8 cellular contexts compared by ENCODE assay signal in the genomic region with DNA sequence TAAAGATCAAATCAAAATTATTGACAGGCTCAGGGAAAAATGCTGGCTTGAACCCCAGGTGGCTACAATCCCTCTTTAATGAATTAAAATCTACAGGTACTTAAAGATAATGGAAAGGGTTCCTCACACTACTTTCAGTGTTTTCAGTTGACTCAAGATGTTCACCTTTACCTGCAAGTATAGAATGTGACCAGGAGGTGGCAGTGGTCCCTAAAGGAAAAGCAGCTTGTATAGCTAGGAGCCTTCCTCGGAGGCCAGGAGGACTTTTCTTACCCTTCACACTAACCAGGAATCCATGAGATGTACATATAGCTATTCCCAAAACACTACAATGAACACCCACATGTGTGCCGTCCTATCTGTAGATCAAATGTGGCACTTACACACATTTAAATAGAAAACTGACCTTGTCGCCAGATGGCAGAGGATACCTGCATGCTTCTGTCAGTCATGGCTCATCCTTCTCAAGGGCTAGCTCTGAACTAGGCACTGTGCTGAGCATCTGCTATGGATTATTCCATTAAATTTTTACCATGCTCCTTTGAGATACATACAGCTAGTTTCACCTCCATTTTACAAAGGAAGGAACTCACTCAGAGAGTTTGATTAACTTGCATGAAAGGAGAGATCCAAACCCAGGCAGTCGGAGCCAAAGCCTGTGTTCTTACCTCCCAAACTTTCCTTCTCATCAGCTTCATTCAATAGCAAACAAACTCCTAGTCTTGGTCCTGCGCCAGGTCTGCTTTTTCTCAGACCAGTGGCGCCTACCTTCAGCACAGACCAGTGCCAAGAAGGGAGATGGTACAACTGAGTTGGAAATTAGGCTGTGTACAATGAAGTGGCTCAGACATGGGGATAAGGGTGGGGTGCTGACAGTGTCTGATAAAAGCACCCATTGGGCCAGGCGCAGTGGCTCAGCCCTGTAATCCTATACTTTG. TPM values are rescaled to one million over a fixed set of nuclear protein-coding genes. Genes with fewer than 3 reads are reported as not detected.
DNase-seq lines count a peak whose midpoint lies in the region; ATAC-seq and TF ChIP-seq lines count a peak whose summit lies in the region.

No MANE protein-coding gene starts in this region.

- POLR2A ChIA-PET in AG04449 (lab: Yijun Ruan, JAX), result no interaction called here
- POLR2A ChIA-PET in activated B cell treated with CpG ODN at 0.5 μM for 24 hours (lab: Charles Lee), result no interaction called here

- no peaks in the 10 kb centered on the region for H3K36me3 ChIP-seq in lower lobe of right lung

- H3K4me1 ChIP-seq in lower lobe of right lung, result peaks cover 14% of the 10 kb centered on the region

- DNase-seq in AG04449 (ENCODE audit: low read depth, low spot score) (peak; percentile 12), NCI-H2227 (lab: John Stamatoyannopoulos, UW; ENCODE audit: unreplicated experiment) (peak; percentile 69), activated B cell treated with CpG ODN at 0.5 μM for 24 hours (no peak), dermis microvascular lymphatic vessel endothelial cell (ENCODE audit: low read depth in 2 of 2) (peak; percentile 50 to 70), lower lobe of right lung (no peak)
- peak; percentile 10 to 18 for DNase-seq in stimulated activated CD8-positive, alpha-beta memory T cell treated with anti-CD3 and anti-CD28 coated beads, Interleukin-15, amount 100 ng/mL, for 48 hours (ENCODE audit: low read depth in 2 of 2)

- H3K9me3 ChIP-seq in lower lobe of right lung, result no peaks in the 10 kb centered on the region

- H3K4me3 ChIP-seq in AG04449 (ENCODE audit: low read depth, low read length) (no peak overlapping the region), lower lobe of right lung (no peak overlapping the region)

- no peaks in the 10 kb centered on the region for H3K27me3 Mint-ChIP-seq in activated B cell treated with CpG ODN at 0.5 μM for 24 hours

- ATAC-seq in GM18499 (IDR thresholded peaks at IDR 0.05; ENCODE audit: insufficient read depth, unreplicated experiment), result peak; percentile 83
- peak; percentile 71 for ATAC-seq in HG03039 (IDR thresholded peaks at IDR 0.05; ENCODE audit: unreplicated experiment)
- peak; percentile 62 for ATAC-seq in activated B cell treated with CpG ODN at 0.5 μM for 24 hours (ENCODE audit: low read depth)
- peak; percentile 85 to 88 for ATAC-seq in lower lobe of right lung

- no peak overlapping the region for H3K4me3 Mint-ChIP-seq in activated B cell treated with CpG ODN at 0.5 μM for 24 hours

- no peaks in the 10 kb centered on the region for H3K27me3 ChIP-seq in lower lobe of right lung (ENCODE audit: low read depth)

- intact Hi-C loops in activated B cell treated with CpG ODN at 0.5 μM for 24 hours (cut with micrococcal nuclease) (loop anchor here (1.0 to 5.0 kb wide), 4 partner anchors 34 to 1119 kb away; no protein-coding TSS in a partner anchor), lower lobe of right lung (cut with DNase I) (loop anchor here (5.0 kb wide), 1 partner anchor 34 kb away; no protein-coding TSS in a partner anchor)

- peaks cover 8% of the 10 kb centered on the region for H3K9me3 Mint-ChIP-seq in activated B cell treated with CpG ODN at 0.5 μM for 24 hours

- H3K4me1 Mint-ChIP-seq in activated B cell treated with CpG ODN at 0.5 μM for 24 hours, result no peaks in the 10 kb centered on the region

- H3K36me3 Mint-ChIP-seq in activated B cell treated with CpG ODN at 0.5 μM for 24 hours (ENCODE audit: low read depth), result no peaks in the 10 kb centered on the region

- TF ChIP-seq CTCF in AG04449 (IDR thresholded peaks at IDR 0.05; ENCODE audit: insufficient read depth, low read length, missing control alignments), result peak; percentile 74
- no peak for TF ChIP-seq CTCF in activated B cell treated with CpG ODN at 0.5 μM for 24 hours (IDR thresholded peaks at IDR 0.05)
- TF ChIP-seq CTCF in lower lobe of right lung (IDR thresholded peaks at IDR 0.05), result peak; percentile 76

- CTCF ChIA-PET in AG04449 (lab: Yijun Ruan, JAX), result interaction anchor here (0.6 to 31.4 kb wide), 30 partner anchors 10 to 609 kb away, joined by 3 to 534 read pairs (median 4); a partner anchor contains a TSS
- CTCF ChIA-PET in activated B cell treated with CpG ODN at 0.5 μM for 24 hours (lab: Charles Lee), result interaction anchor here (0.6 to 3.7 kb wide), 11 partner anchors 9 to 440 kb away, joined by 3 to 35 read pairs (median 4); no protein-coding TSS in a partner anchor

- H3K27ac Mint-ChIP-seq in activated B cell treated with CpG ODN at 0.5 μM for 24 hours, result no peak overlapping the region

- H3K27ac ChIP-seq in lower lobe of right lung, result no peak overlapping the region

RNA-seq across cellular contexts. Expression of a gene that starts 24.5 kb away (rescaled TPM):
- total RNA-seq in activated B cell treated with CpG ODN at 0.5 μM for 24 hours, result not detected in 2 replicates
- total RNA-seq in dermis microvascular lymphatic vessel endothelial cell, result not detected in 2 replicates
- 26.1 TPM for total RNA-seq in lower lobe of right lung

Comparison
In these comparisons a context has a peak if more than half of its experiments do, and no peak if none do; other contexts are left out.
1. DNase-seq: peak in AG04449 (single experiment), NCI-H2227 (single experiment), dermis microvascular lymphatic vessel endothelial cell (2 of 2) and stimulated activated CD8-positive, alpha-beta memory T cell treated with anti-CD3 and anti-CD28 coated beads, Interleukin-15, amount 100 ng/mL, for 48 hours (2 of 2); none in activated B cell treated with CpG ODN at 0.5 μM for 24 hours (single experiment) and lower lobe of right lung (single experiment).
2. RNA of a gene that starts 24.5 kb away (total RNA-seq): 26.1 TPM in lower lobe of right lung (single experiment); not detected in activated B cell treated with CpG ODN at 0.5 μM for 24 hours and not detected in dermis microvascular lymphatic vessel endothelial cell; every median in the first group is over 10 times any median in the second.
3. Peak in every context shown above with its lines, with median percentiles within 50 percentile points of each other: ATAC-seq.